1 cellular context compared by ENCODE assay signal in the genomic region with DNA sequence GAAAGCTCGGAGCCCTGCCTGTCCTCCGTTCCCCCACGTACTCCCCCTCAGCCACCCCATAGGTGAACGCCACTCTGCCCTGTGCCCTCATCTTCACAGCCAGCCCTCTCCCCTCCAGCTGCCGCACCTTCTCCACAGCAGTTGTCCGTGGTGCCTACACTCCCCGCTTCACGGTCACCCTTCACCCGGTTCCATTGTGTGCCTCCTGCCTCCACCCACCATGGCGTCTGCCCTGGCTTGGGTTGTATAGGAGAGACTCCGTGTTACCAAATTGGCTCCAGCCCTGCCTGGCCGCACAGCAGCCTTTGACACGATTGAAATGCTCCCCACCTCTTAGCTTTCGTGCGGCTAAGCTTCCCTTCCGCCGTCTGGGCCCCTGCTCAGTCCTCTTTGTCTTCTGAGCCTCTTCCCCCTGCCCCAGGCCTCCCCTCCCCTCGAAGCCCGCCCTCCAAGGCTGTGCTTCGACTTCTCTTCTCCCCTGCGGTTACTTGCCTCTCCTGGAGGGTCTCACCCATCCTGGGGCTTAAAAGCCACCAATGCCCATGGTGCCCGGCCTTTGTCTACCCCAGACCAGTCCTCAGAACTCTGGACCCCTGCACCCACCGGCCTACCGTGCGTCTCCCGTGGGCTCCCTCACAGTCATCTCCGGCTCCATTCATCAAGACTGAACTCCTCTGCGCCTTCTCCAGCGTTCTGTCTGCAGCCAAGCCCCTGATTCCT.
TF ChIP-seq lines count a peak whose summit lies in the region.

No MANE protein-coding gene starts in this region.

TF ChIP-seq in HepG2, 621 proteins besides CTCF, POLR2A, EP300 and RAD21:
- TF ChIP-seq RXRA (CRISPR knock-in tag; IDR thresholded peaks at IDR 0.05): no peak
- no peak for TF ChIP-seq KLF12 (CRISPR knock-in tag; IDR thresholded peaks at IDR 0.05; ENCODE audit: borderline replicate concordance)
- TF ChIP-seq, protein P1, sequence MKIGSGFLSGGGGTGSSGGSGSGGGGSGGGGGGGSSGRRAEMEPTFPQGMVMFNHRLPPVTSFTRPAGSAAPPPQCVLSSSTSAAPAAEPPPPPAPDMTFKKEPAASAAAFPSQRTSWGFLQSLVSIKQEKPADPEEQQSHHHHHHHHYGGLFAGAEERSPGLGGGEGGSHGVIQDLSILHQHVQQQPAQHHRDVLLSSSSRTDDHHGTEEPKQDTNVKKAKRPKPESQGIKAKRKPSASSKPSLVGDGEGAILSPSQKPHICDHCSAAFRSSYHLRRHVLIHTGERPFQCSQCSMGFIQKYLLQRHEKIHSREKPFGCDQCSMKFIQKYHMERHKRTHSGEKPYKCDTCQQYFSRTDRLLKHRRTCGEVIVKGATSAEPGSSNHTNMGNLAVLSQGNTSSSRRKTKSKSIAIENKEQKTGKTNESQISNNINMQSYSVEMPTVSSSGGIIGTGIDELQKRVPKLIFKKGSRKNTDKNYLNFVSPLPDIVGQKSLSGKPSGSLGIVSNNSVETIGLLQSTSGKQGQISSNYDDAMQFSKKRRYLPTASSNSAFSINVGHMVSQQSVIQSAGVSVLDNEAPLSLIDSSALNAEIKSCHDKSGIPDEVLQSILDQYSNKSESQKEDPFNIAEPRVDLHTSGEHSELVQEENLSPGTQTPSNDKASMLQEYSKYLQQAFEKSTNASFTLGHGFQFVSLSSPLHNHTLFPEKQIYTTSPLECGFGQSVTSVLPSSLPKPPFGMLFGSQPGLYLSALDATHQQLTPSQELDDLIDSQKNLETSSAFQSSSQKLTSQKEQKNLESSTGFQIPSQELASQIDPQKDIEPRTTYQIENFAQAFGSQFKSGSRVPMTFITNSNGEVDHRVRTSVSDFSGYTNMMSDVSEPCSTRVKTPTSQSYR (CRISPR knock-in tag; IDR thresholded peaks at IDR 0.05; ENCODE audit: borderline replicate concordance): no peak
- no peak for TF ChIP-seq GFI1 (CRISPR knock-in tag; IDR thresholded peaks at IDR 0.05; ENCODE audit: borderline replicate concordance)
- TF ChIP-seq ZNF501 (CRISPR knock-in tag; IDR thresholded peaks at IDR 0.05): no peak
- no peak for TF ChIP-seq ZNF776 (CRISPR knock-in tag; IDR thresholded peaks at IDR 0.05)
